Comparison of ENCODE assay signal across 8 cellular contexts in genomic region chr13:113584870-113585671, GRCh38. TPM values are rescaled to one million over a fixed set of nuclear protein-coding genes. Genes with fewer than 3 reads are reported as not detected.
DNase-seq lines count a peak whose midpoint lies in the region; TF ChIP-seq lines count a peak whose summit lies in the region.

No MANE protein-coding gene starts in this region.

- peak overlapping the region in 5 of 6 donors; percentile 62 to 83 (median 73) for H3K27ac Mint-ChIP-seq in immature natural killer cell

- H3K27me3 Mint-ChIP-seq in immature natural killer cell (ENCODE audit: low read depth in 3 of 3) = peaks cover 7 to 26% (median 16%) of the 10 kb centered on the region in 3 donors

- DNase-seq in GM13977 (ENCODE audit: low spot score) (peak; percentile 69), H7 (peak; percentile 81), MM.1S (peak; percentile 34), astrocyte of the cerebellum (ENCODE audit: low read depth) (no peak), immature natural killer cell (peak in 1 of 3 donors; percentile 12), GM19240 (ENCODE audit: insufficient read length, low spot score) (no peak), Kasumi-1 (lab: John Stamatoyannopoulos, UW) (no peak)
- peak; percentile 23 to 56 for DNase-seq in stimulated activated CD4-positive, alpha-beta T cell treated with anti-CD3 and anti-CD28 coated beads, Interleukin-2, amount 100 ng/mL, for 24 hours

- H3K27me3 ChIP-seq in H7 (ENCODE audit: control insufficient read depth, insufficient read depth, low read length) = no peaks in the 10 kb centered on the region
- no peaks in the 10 kb centered on the region for H3K27me3 ChIP-seq in MM.1S (replicated peaks; ENCODE audit: insufficient read depth, low read length)

- in situ Hi-C loops in GM13977 (cut with MboI; ENCODE audit: low pct_unique_long_range_greater_than_20kb, low sequenced_read_pairs, unreplicated experiment) = no loop called here
- in situ Hi-C loops in astrocyte of the cerebellum (cut with HindIII; ENCODE audit: low sequenced_read_pairs) = no loop called here

- H3K36me3 Mint-ChIP-seq in immature natural killer cell = peaks cover 0 to 7% (median 6%) of the 10 kb centered on the region in 3 donors

- no peaks in the 10 kb centered on the region for H3F3A ChIP-seq in MM.1S (ENCODE audit: insufficient read depth, low read length)

- peak overlapping the region; percentile 72 for H3K9ac ChIP-seq in MM.1S (ENCODE audit: low read length)

- H3K4me3 ChIP-seq in H7 (ENCODE audit: insufficient read depth, low read depth, low read length) (peak overlapping the region; percentile 61), MM.1S (ENCODE audit: low read length) (peak overlapping the region; percentile 73), astrocyte of the cerebellum (ENCODE audit: low read depth, low read length) (peak overlapping the region; percentile 50)

- peaks cover 6% of the 10 kb centered on the region for H3K36me3 ChIP-seq in H7 (replicated peaks; ENCODE audit: control insufficient read depth, insufficient read depth, low read length)
- peaks cover 26% of the 10 kb centered on the region for H3K36me3 ChIP-seq in MM.1S (replicated peaks; ENCODE audit: insufficient read depth, low read length)

- peak overlapping the region; percentile 71 for H3K4me2 ChIP-seq in MM.1S (ENCODE audit: low read depth, low read length)

- H3K9me3 Mint-ChIP-seq in immature natural killer cell = no peaks in the 10 kb centered on the region

- peaks cover 49% of the 10 kb centered on the region for H3K79me2 ChIP-seq in MM.1S (ENCODE audit: low read length)

- H3K4me1 Mint-ChIP-seq in immature natural killer cell = peaks cover 45 to 47% of the 10 kb centered on the region in 2 donors

- H3K9me3 ChIP-seq in MM.1S (replicated peaks; ENCODE audit: insufficient read depth, low read length) = no peaks in the 10 kb centered on the region

- TF ChIP-seq CTCF in GM13977 (IDR thresholded peaks at IDR 0.05; ENCODE audit: extremely low read depth, insufficient read depth, missing control alignments) (no peak), MM.1S (IDR thresholded peaks at IDR 0.05; ENCODE audit: low read length) (no peak), astrocyte of the cerebellum (IDR thresholded peaks at IDR 0.05; ENCODE audit: low read depth, low read length, missing control alignments) (no peak)

- no peak overlapping the region for H3K27ac ChIP-seq in MM.1S (ENCODE audit: low read length)

- H3K9me2 ChIP-seq in MM.1S (replicated peaks; ENCODE audit: insufficient read depth, low read length) = no peaks in the 10 kb centered on the region

- no peak overlapping the region for H2AFZ ChIP-seq in MM.1S (ENCODE audit: low read length)

- 0 out of 2 replicates have a peak, but pooled peaks cover 5% of the 10 kb centered on the region for H4K20me1 ChIP-seq in MM.1S (ENCODE audit: insufficient read depth, low read length)

- H3K4me1 ChIP-seq in MM.1S (ENCODE audit: low read length) = peaks cover 14% of the 10 kb centered on the region

- peak overlapping the region; percentile 85 to 89 (median 88) for H3K4me3 Mint-ChIP-seq in immature natural killer cell

RNA-seq across cellular contexts. Expression of gene TFDP1, which starts 0.5 kb away (rescaled TPM):
- 62.2 and 78.2 TPM in 2 replicates for total RNA-seq in H7 (2014; rRNA removed; shearing (Covaris generic))
- 10 to 100 TPM; 25.2 to 39.3 (median 33.7) TPM for polyA plus RNA-seq in immature natural killer cell

Comparison
In these comparisons a context has a peak if more than half of its experiments do, and no peak if none do; other contexts are left out.
1. DNase-seq: peak in GM13977 (single experiment), H7 (single experiment), MM.1S (single experiment) and stimulated activated CD4-positive, alpha-beta T cell treated with anti-CD3 and anti-CD28 coated beads, Interleukin-2, amount 100 ng/mL, for 24 hours (2 of 2); none in astrocyte of the cerebellum (single experiment), GM19240 (single experiment) and Kasumi-1 (0 of 2).
2. Peak in every context shown above with its lines, with median percentiles within 50 percentile points of each other: H3K4me3 ChIP-seq.